1 cellular context compared by ENCODE assay signal in genomic region chr15:39167114-39168058, GRCh38.
TF ChIP-seq lines count a peak whose summit lies in the region.

No MANE protein-coding gene starts in this region.

TF ChIP-seq in WTC11, 78 proteins besides CTCF, POLR2A, EP300 and RAD21 (continued from another document):
- TF ChIP-seq ATF2 (CRISPR knock-in tag; IDR thresholded peaks at IDR 0.05; ENCODE audit: borderline replicate concordance, low read depth) = no peak
